22 cellular contexts compared by ENCODE assay signal in the genomic region with DNA sequence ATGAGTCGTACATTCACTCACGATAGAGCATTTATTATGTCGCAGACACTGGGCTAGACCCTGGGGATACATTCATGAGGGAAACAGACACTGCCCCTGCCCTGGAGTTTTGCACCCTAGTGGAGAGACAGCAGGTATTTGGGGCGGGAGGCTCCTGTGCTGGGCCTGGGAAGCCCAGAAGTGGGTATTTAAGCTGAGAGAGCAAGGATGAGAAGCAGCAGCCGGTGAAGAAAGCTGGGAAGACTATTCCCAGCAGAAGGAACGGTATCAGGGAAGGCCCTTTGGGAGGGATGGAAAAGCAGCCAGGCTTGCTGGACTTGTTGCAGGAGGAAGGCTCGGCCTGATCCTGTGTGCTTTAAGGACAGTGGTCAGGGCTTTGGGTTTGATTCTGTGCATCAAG. TPM values are rescaled to one million over a fixed set of nuclear protein-coding genes. Genes with fewer than 3 reads are reported as not detected.
DNase-seq lines count a peak whose midpoint lies in the region; ATAC-seq, FAIRE-seq and TF ChIP-seq lines count a peak whose summit lies in the region.
"Had no signal": no experiment of that assay in that cellular context is flagged by ENCODE, and none has a peak within 500 bp of the region (broad histone marks: within the 10 kb centered on the region; RNA-seq: fewer than 3 reads in every experiment).

No MANE protein-coding gene starts in this region.

- H4K20me1 ChIP-seq in keratinocyte (ENCODE audit: control insufficient read depth, extremely low read depth, insufficient read depth, low read length) = no peaks in the 10 kb centered on the region

- TF ChIP-seq CTCF in keratinocyte (optimal IDR thresholded peaks at IDR 0.05 in 1 of 3, IDR thresholded peaks at IDR 0.05 in 1 of 3, conservative IDR thresholded peaks at IDR 0.05 in 1 of 3; ENCODE audit: extremely low read depth in 1 of 3, insufficient read depth in 2 of 3, low read length in 3 of 3) (no peak), tibial artery (IDR thresholded peaks at IDR 0.05) (no peak), thyroid gland (IDR thresholded peaks at IDR 0.05) (no peak)

- ATAC-seq in T-helper 17 cell (no peak), GM19035 (IDR thresholded peaks at IDR 0.05; ENCODE audit: unreplicated experiment) (no peak)
- ATAC-seq: activated T-cell treated with anti-CD3 and anti-CD28 coated beads, Interleukin-2, amount 50 U/mL, for 4 hours had no signal

- H3K9me1 ChIP-seq in keratinocyte (ENCODE audit: control insufficient read depth, extremely low read depth, insufficient read depth, low read length) = no peaks in the 10 kb centered on the region

- H3K4me2 ChIP-seq in keratinocyte (ENCODE audit: control insufficient read depth, extremely low read depth, insufficient read depth, low read depth, low read length) = no peak overlapping the region

- H3K27ac ChIP-seq in keratinocyte (ENCODE audit: control insufficient read depth, insufficient read depth, low read length) (no peak overlapping the region), tibial artery (peak overlapping the region; percentile 29 to 59), thyroid gland (peak overlapping the region in 1 of 3 donors; percentile 71)
- H3K27ac ChIP-seq: RWPE1 had no signal

- H3K36me3 ChIP-seq in keratinocyte (ENCODE audit: control insufficient read depth in 2 of 2, extremely low read depth in 1 of 2, insufficient read depth in 2 of 2, low read length in 2 of 2) = no peaks in the 10 kb centered on the region
- H3K36me3 ChIP-seq in tibial artery = no peaks in the 10 kb centered on the region
- H3K36me3 ChIP-seq in thyroid gland = no peaks in the 10 kb centered on the region
- H3K36me3 ChIP-seq: esophagus squamous epithelium, transverse colon had no signal

- dilution Hi-C loops in keratinocyte (cut with MboI; ENCODE audit: extremely low pct_ligation_motif_present, low sequenced_read_pairs) = loop anchor here (25.0 kb wide), 1 partner anchor 135 kb away; the partner anchor contains the start of genes CAB39L and SETDB2

- no peak for TF ChIP-seq POLR2A in thyroid gland (IDR thresholded peaks at IDR 0.05)

- no peaks in the 10 kb centered on the region for H3K27me3 Mint-ChIP-seq in activated naive CD8-positive, alpha-beta T cell
- H3K27me3 Mint-ChIP-seq in activated naive CD8-positive, alpha-beta T cell treated with anti-CD3 and anti-CD28 coated beads for 36 hours = no peaks in the 10 kb centered on the region
- no peaks in the 10 kb centered on the region for H3K27me3 Mint-ChIP-seq in T-helper 17 cell
- H3K27me3 Mint-ChIP-seq: activated CD4-positive, alpha-beta memory T cell treated with anti-CD3 and anti-CD28 coated beads, Interleukin-2, amount 10 ng/mL, durations not matched to agents 7 days and 5 days; CD4-positive, CD25-positive, alpha-beta regulatory T cell had no signal

- H3K9me3 Mint-ChIP-seq in activated naive CD8-positive, alpha-beta T cell (ENCODE audit: low read depth) = no peaks in the 10 kb centered on the region
- no peaks in the 10 kb centered on the region for H3K9me3 Mint-ChIP-seq in activated naive CD8-positive, alpha-beta T cell treated with anti-CD3 and anti-CD28 coated beads for 36 hours
- H3K9me3 Mint-ChIP-seq: activated CD4-positive, alpha-beta memory T cell treated with anti-CD3 and anti-CD28 coated beads, Interleukin-2, amount 10 ng/mL, durations not matched to agents 7 days and 5 days; activated T-cell treated with anti-CD3 and anti-CD28 coated beads, Interleukin-2, amount 50 U/mL, for 4 hours; CD4-positive, CD25-positive, alpha-beta regulatory T cell; nephron had no signal

- peak overlapping the region; percentile 8 for H2AFZ ChIP-seq in keratinocyte (ENCODE audit: control insufficient read depth, low read length)

- no peak overlapping the region for H3K27ac Mint-ChIP-seq in activated naive CD8-positive, alpha-beta T cell
- H3K27ac Mint-ChIP-seq in activated naive CD8-positive, alpha-beta T cell treated with anti-CD3 and anti-CD28 coated beads for 36 hours = no peak overlapping the region
- H3K27ac Mint-ChIP-seq in T-helper 17 cell = peak overlapping the region; percentile 84
- H3K27ac Mint-ChIP-seq: activated CD4-positive, alpha-beta memory T cell treated with anti-CD3 and anti-CD28 coated beads, Interleukin-2, amount 10 ng/mL, durations not matched to agents 7 days and 5 days had no signal

- no peaks in the 10 kb centered on the region for H3K79me2 ChIP-seq in keratinocyte (ENCODE audit: control insufficient read depth, insufficient read depth, low read length)

- intact Hi-C loops in tibial artery (cut with DNase I; ENCODE audit: low total_unique reads) (no loop called here), thyroid gland (cut with DNase I) (loop anchor here (5.0 to 10.0 kb wide), 3 partner anchors 135 to 305 kb away; partner anchors contain the start of gene PHF11)

- H3K36me3 Mint-ChIP-seq in activated naive CD8-positive, alpha-beta T cell = no peaks in the 10 kb centered on the region
- no peaks in the 10 kb centered on the region for H3K36me3 Mint-ChIP-seq in activated naive CD8-positive, alpha-beta T cell treated with anti-CD3 and anti-CD28 coated beads for 36 hours
- H3K36me3 Mint-ChIP-seq in T-helper 17 cell (ENCODE audit: low read depth) = peaks cover 2% of the 10 kb centered on the region
- H3K36me3 Mint-ChIP-seq: CD4-positive, CD25-positive, alpha-beta regulatory T cell had no signal

- H3K4me1 ChIP-seq in keratinocyte (ENCODE audit: control insufficient read depth, extremely low read depth, insufficient read depth, low read length) = peaks cover 3% of the 10 kb centered on the region
- peaks cover 0 to 51% (median 19%) of the 10 kb centered on the region in 4 donors for H3K4me1 ChIP-seq in tibial artery
- peaks cover 28 to 66% of the 10 kb centered on the region in 2 donors for H3K4me1 ChIP-seq in thyroid gland

- FAIRE-seq in keratinocyte (lab: Jason Lieb, UNC) = no peak
- FAIRE-seq: bronchial epithelial cell had no signal

- H3K4me3 ChIP-seq in keratinocyte (ENCODE audit: control insufficient read depth in 2 of 3, extremely low read depth in 1 of 3, insufficient read depth in 2 of 3, low read depth in 1 of 3, low read length in 3 of 3) (no peak overlapping the region), tibial artery (no peak overlapping the region), thyroid gland (replicated peaks in 1 of 3) (no peak overlapping the region)

- no peaks in the 10 kb centered on the region for H3K27me3 ChIP-seq in keratinocyte (ENCODE audit: control insufficient read depth, extremely low read depth, insufficient read depth, low read length)
- H3K27me3 ChIP-seq in tibial artery = no peaks in the 10 kb centered on the region
- no peaks in the 10 kb centered on the region for H3K27me3 ChIP-seq in thyroid gland
- H3K27me3 ChIP-seq: esophagus squamous epithelium, transverse colon had no signal

- DNase-seq in activated naive CD8-positive, alpha-beta T cell treated with anti-CD3 and anti-CD28 coated beads for 36 hours = no peak
- DNase-seq in T-helper 17 cell (no peak), keratinocyte (ENCODE audit: low read depth, low spot score) (no peak), tibial artery (no peak), thyroid gland (no peak), NCI-H82 treated with DMSO at 0.1 percent for 48 hours (lab: John Stamatoyannopoulos, UW; ENCODE audit: unreplicated experiment) (no peak)
- DNase-seq: activated CD4-positive, alpha-beta memory T cell treated with anti-CD3 and anti-CD28 coated beads, Interleukin-2, amount 10 ng/mL, durations not matched to agents 7 days and 5 days; activated T-cell treated with anti-CD3 and anti-CD28 coated beads, Interleukin-2, amount 50 U/mL, for 4 hours; CD4-positive, CD25-positive, alpha-beta regulatory T cell; DND-41; effector CD4-positive, alpha-beta T cell; esophagus squamous epithelium; NCI-H1694; NCI-H226; stimulated activated CD8-positive, alpha-beta memory T cell treated with anti-CD3 and anti-CD28 coated beads, Interleukin-4, amount 100 ng/mL, for 48 hours; SW 1271; transverse colon had no signal

- peak overlapping the region; percentile 42 for H3K4me3 Mint-ChIP-seq in activated naive CD8-positive, alpha-beta T cell
- H3K4me3 Mint-ChIP-seq in activated naive CD8-positive, alpha-beta T cell treated with anti-CD3 and anti-CD28 coated beads for 36 hours = no peak overlapping the region
- H3K4me3 Mint-ChIP-seq in T-helper 17 cell = peak overlapping the region; percentile 21
- H3K4me3 Mint-ChIP-seq: activated CD4-positive, alpha-beta memory T cell treated with anti-CD3 and anti-CD28 coated beads, Interleukin-2, amount 10 ng/mL, durations not matched to agents 7 days and 5 days; activated T-cell treated with anti-CD3 and anti-CD28 coated beads, Interleukin-2, amount 50 U/mL, for 4 hours; nephron had no signal

- 87 to 96% methylated on average over 7 of the region's 7 CpGs for WGBS in thyroid gland, 2 donors

- H3K9me3 ChIP-seq in T-helper 17 cell (ENCODE audit: control insufficient read depth, low read length, poor library complexity, severe bottlenecking) = no peaks in the 10 kb centered on the region
- no peaks in the 10 kb centered on the region for H3K9me3 ChIP-seq in keratinocyte (ENCODE audit: control insufficient read depth, low read depth, low read length)
- no peaks in the 10 kb centered on the region for H3K9me3 ChIP-seq in tibial artery
- no peaks in the 10 kb centered on the region for H3K9me3 ChIP-seq in thyroid gland
- H3K9me3 ChIP-seq: esophagus squamous epithelium, transverse colon had no signal

- H3K4me1 Mint-ChIP-seq in activated naive CD8-positive, alpha-beta T cell (ENCODE audit: low read depth) = peaks cover 10% of the 10 kb centered on the region
- peaks cover 13% of the 10 kb centered on the region for H3K4me1 Mint-ChIP-seq in activated naive CD8-positive, alpha-beta T cell treated with anti-CD3 and anti-CD28 coated beads for 36 hours
- peaks cover 21% of the 10 kb centered on the region for H3K4me1 Mint-ChIP-seq in T-helper 17 cell

- H3K9ac ChIP-seq in keratinocyte (ENCODE audit: control insufficient read depth, extremely low read depth, insufficient read depth, low read length) = no peak overlapping the region

RNA-seq across cellular contexts. Expression of gene CDADC1, which starts 54.5 kb away (rescaled TPM):
- 10 to 100 TPM in 1 of 2 experiments, 1 to 10 TPM in 1; 9.3 to 10.9 TPM for total RNA-seq in activated naive CD8-positive, alpha-beta T cell treated with anti-CD3 and anti-CD28 coated beads for 36 hours
- 10 to 100 TPM; 16.5 to 18.6 TPM for total RNA-seq in T-helper 17 cell
- 2.3 to 3.8 TPM (median 2.4 TPM) in 3 replicates for polyA plus RNA-seq in keratinocyte
- 13.1 TPM for polyA plus RNA-seq in keratinocyte (2011; ENCODE audit: low read depth)
- polyA plus RNA-seq in keratinocyte (2011; cell fraction: cytosol; rRNA removed) = 2.7 and 3.2 TPM in 2 replicates
- 3.2 and 4.7 TPM in 2 replicates for polyA plus RNA-seq in keratinocyte (2011; cell fraction: nucleus; rRNA removed)
- polyA plus RNA-seq in keratinocyte (2012; ENCODE audit: low replicate concordance) = 3.5 and 6.7 TPM in 2 replicates
- 1.3 to 1.8 TPM (median 1.4 TPM) in 3 replicates for polyA minus RNA-seq in keratinocyte
- polyA minus RNA-seq in keratinocyte (2011; cell fraction: cytosol; rRNA and poly(A)+ RNA removed) = 7.3 TPM
- 1.4 and 1.9 TPM in 2 replicates for polyA minus RNA-seq in keratinocyte (2011; cell fraction: nucleus; rRNA and poly(A)+ RNA removed)
- total RNA-seq in thyroid gland = 10 to 100 TPM; 14.0 to 75.9 (median 18.7) TPM
